15 cellular contexts compared by ENCODE assay signal in the genomic region with DNA sequence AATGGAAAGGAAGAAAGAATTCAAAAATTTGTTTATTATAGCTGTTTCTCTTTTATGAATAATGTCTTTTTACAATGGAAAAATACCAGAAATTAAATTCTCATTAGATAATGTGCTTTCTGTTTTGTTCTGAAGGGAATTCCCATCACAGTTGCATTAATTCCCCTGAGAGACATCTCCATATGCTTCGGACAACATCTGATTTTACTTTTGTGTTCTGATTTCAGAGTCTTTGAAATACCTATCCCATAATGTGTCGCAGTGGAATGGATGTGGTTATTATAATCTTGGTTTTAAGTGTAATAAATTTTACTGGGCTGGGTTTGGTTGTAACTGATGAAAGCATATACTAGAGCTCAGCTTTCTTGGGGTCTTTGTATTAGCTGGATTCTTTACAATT. TPM values are rescaled to one million over a fixed set of nuclear protein-coding genes. Genes with fewer than 3 reads are reported as not detected.
DNase-seq lines count a peak whose midpoint lies in the region; ATAC-seq and TF ChIP-seq lines count a peak whose summit lies in the region.
"Had no signal": no experiment of that assay in that cellular context is flagged by ENCODE, and none has a peak within 500 bp of the region (broad histone marks: within the 10 kb centered on the region; RNA-seq: fewer than 3 reads in every experiment).

No MANE protein-coding gene starts in this region.

- peaks cover 72% of the 10 kb centered on the region for H3K4me1 Mint-ChIP-seq in nephron
- peaks cover 23% of the 10 kb centered on the region for H3K4me1 Mint-ChIP-seq in stimulated activated memory B cell treated with anti-CD40 and anti-IgM and Interleukin-4, amounts not matched to agents 10 μg/mL and 1 μg/mL and 100 μg/mL, for 72 hours
- H3K4me1 Mint-ChIP-seq: activated naive CD8-positive, alpha-beta T cell treated with anti-CD3 and anti-CD28 coated beads for 36 hours had no signal

- no peak for DNase-seq in heart left ventricle
- DNase-seq in left ventricle myocardium superior = no peak
- DNase-seq in dorsolateral prefrontal cortex = no peak
- no peak for DNase-seq in vagina (ENCODE audit: extremely low spot score in 2 of 2)
- no peak for DNase-seq in cerebellar cortex (ENCODE audit: low spot score)
- DNase-seq: ACHN; activated naive CD8-positive, alpha-beta T cell treated with anti-CD3 and anti-CD28 coated beads for 36 hours; cortex of kidney; foreskin keratinocyte; stimulated activated CD4-positive, alpha-beta T cell treated with anti-CD3 and anti-CD28 coated beads, Interleukin-4, amount 100 ng/mL, for 4 hours; stimulated activated naive CD4-positive, alpha-beta T cell; SW 1271 had no signal

- H3K4me3 ChIP-seq in heart left ventricle = no peak overlapping the region
- no peak overlapping the region for H3K4me3 ChIP-seq in dorsolateral prefrontal cortex
- H3K4me3 ChIP-seq in vagina = no peak overlapping the region

- H3K9me3 Mint-ChIP-seq in nephron = no peaks in the 10 kb centered on the region
- no peaks in the 10 kb centered on the region for H3K9me3 Mint-ChIP-seq in stimulated activated memory B cell treated with anti-CD40 and anti-IgM and Interleukin-4, amounts not matched to agents 10 μg/mL and 1 μg/mL and 100 μg/mL, for 72 hours
- H3K9me3 Mint-ChIP-seq: activated naive CD8-positive, alpha-beta T cell treated with anti-CD3 and anti-CD28 coated beads for 36 hours had no signal

- H3K27me3 Mint-ChIP-seq in nephron (ENCODE audit: low read depth) = no peaks in the 10 kb centered on the region
- peaks cover 10% of the 10 kb centered on the region for H3K27me3 Mint-ChIP-seq in stimulated activated memory B cell treated with anti-CD40 and anti-IgM and Interleukin-4, amounts not matched to agents 10 μg/mL and 1 μg/mL and 100 μg/mL, for 72 hours

- H3K27ac ChIP-seq in heart left ventricle (peak overlapping the region; percentile 31 to 86 (median 76)), dorsolateral prefrontal cortex (peak overlapping the region in 38 of 59 donors; percentile 1 to 77 (median 42)), vagina (peak overlapping the region; percentile 63)
- H3K27ac ChIP-seq: foreskin keratinocyte had no signal

- H3K27ac Mint-ChIP-seq in nephron = peak overlapping the region; percentile 16 to 81 (median 79)
- no peak overlapping the region for H3K27ac Mint-ChIP-seq in stimulated activated memory B cell treated with anti-CD40 and anti-IgM and Interleukin-4, amounts not matched to agents 10 μg/mL and 1 μg/mL and 100 μg/mL, for 72 hours
- H3K27ac Mint-ChIP-seq: activated naive CD8-positive, alpha-beta T cell treated with anti-CD3 and anti-CD28 coated beads for 36 hours had no signal

- H3K27me3 ChIP-seq in heart left ventricle = no peaks in the 10 kb centered on the region
- no peaks in the 10 kb centered on the region for H3K27me3 ChIP-seq in dorsolateral prefrontal cortex
- H3K27me3 ChIP-seq in vagina = no peaks in the 10 kb centered on the region
- H3K27me3 ChIP-seq: foreskin keratinocyte had no signal

- intact Hi-C loops in heart left ventricle (cut with DNase I) (loop anchor here in 1 of 10 donors (10.0 kb wide), 1 partner anchor 166 kb away; no protein-coding TSS in a partner anchor), left ventricle myocardium superior (cut with micrococcal nuclease) (no loop called here), dorsolateral prefrontal cortex (cut with DNase I) (no loop called here), vagina (cut with DNase I) (no loop called here)

- H3K36me3 Mint-ChIP-seq in nephron (ENCODE audit: low read depth) = no peaks in the 10 kb centered on the region
- H3K36me3 Mint-ChIP-seq in stimulated activated memory B cell treated with anti-CD40 and anti-IgM and Interleukin-4, amounts not matched to agents 10 μg/mL and 1 μg/mL and 100 μg/mL, for 72 hours = no peaks in the 10 kb centered on the region
- H3K36me3 Mint-ChIP-seq: activated naive CD8-positive, alpha-beta T cell treated with anti-CD3 and anti-CD28 coated beads for 36 hours had no signal

- peak overlapping the region in 2 of 3 experiments; percentile 3 to 81 for H3K4me3 Mint-ChIP-seq in nephron
- H3K4me3 Mint-ChIP-seq in stimulated activated memory B cell treated with anti-CD40 and anti-IgM and Interleukin-4, amounts not matched to agents 10 μg/mL and 1 μg/mL and 100 μg/mL, for 72 hours = no peak overlapping the region
- H3K4me3 Mint-ChIP-seq: activated naive CD8-positive, alpha-beta T cell treated with anti-CD3 and anti-CD28 coated beads for 36 hours had no signal

- H3K36me3 ChIP-seq in heart left ventricle (peaks cover 0 to 8% (median 0%) of the 10 kb centered on the region in 9 donors), vagina (no peaks in the 10 kb centered on the region)

- ATAC-seq in heart left ventricle (no peak), left ventricle myocardium superior (no peak), GM18520 (IDR thresholded peaks at IDR 0.05; ENCODE audit: unreplicated experiment) (no peak)
- no peak for ATAC-seq in stimulated activated memory B cell treated with anti-CD40 and anti-IgM and Interleukin-4, amounts not matched to agents 10 μg/mL and 1 μg/mL and 100 μg/mL, for 72 hours
- ATAC-seq: foreskin keratinocyte had no signal

- TF ChIP-seq CTCF in heart left ventricle (IDR thresholded peaks at IDR 0.05) (no peak), dorsolateral prefrontal cortex (IDR thresholded peaks at IDR 0.05 in 54 of 56, conservative IDR thresholded peaks at IDR 0.05 in 2 of 56; ENCODE audit: low read depth in 1 of 56, partially characterized antibody in 56 of 56) (no peak), nephron (IDR thresholded peaks at IDR 0.05; ENCODE audit: unreplicated experiment in 3 of 3) (no peak), vagina (IDR thresholded peaks at IDR 0.05) (no peak)

- WGBS in heart left ventricle, 4 donors = 41 to 64% (median 54%) methylated on average over 2 of the region's 2 CpGs

- TF ChIP-seq POLR2A in heart left ventricle (IDR thresholded peaks at IDR 0.05) (no peak), vagina (IDR thresholded peaks at IDR 0.05) (no peak)

- peaks cover 23 to 98% (median 70%) of the 10 kb centered on the region in 12 donors for H3K4me1 ChIP-seq in heart left ventricle
- H3K4me1 ChIP-seq in vagina = peaks cover 70% of the 10 kb centered on the region

- H3K9me3 ChIP-seq in heart left ventricle (no peaks in the 10 kb centered on the region), vagina (no peaks in the 10 kb centered on the region)

RNA-seq across cellular contexts. Expression of a gene that starts 12.5 kb away (rescaled TPM):
- 100 to 1,000 TPM; 378 to 659 (median 424) TPM for total RNA-seq in heart left ventricle
- 100 to 1,000 TPM; 124 to 170 TPM for polyA plus RNA-seq in heart left ventricle
- total RNA-seq in left ventricle myocardium superior = 468 TPM
- total RNA-seq in dorsolateral prefrontal cortex = 100 to 1,000 TPM; 567 to 884 (median 665) TPM
- 278 TPM for total RNA-seq in vagina
